Comparison of ENCODE assay signal across 9 cellular contexts in the genomic region with DNA sequence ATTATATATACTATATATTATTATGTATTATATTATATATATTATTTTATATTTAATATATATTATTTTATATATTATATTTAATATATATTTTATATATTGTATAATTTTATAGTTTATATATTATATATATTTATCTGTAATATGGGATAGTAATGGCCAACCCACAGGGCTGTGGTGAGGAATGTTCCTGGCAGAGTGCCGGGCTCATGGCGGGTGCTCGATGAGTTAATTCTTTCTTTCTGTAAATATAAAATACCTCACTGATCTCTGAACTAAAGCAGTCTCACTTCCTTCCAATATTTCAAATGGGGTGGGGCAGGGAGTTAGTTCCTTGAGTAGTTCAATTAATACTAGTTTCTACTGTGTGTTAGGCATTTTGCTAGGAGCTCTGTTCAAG.
"Had no signal": no experiment of that assay in that cellular context is flagged by ENCODE, and none has a peak within 500 bp of the region (broad histone marks: within the 10 kb centered on the region; RNA-seq: fewer than 3 reads in every experiment).

No MANE protein-coding gene starts in this region.

- H3K4me3 ChIP-seq: GM23248, HAP-1 had no signal

- H3K4me1 ChIP-seq: HAP-1 had no signal

- H3K36me3 Mint-ChIP-seq: IgD-negative memory B cell had no signal

- H3K27me3 Mint-ChIP-seq: IgD-negative memory B cell had no signal

- H3K9me3 ChIP-seq: HAP-1 had no signal

- H3K9me3 Mint-ChIP-seq: HFFc6 had no signal

- H3K27ac ChIP-seq: GM23248, HL-60 had no signal

- H3K4me1 Mint-ChIP-seq: IgD-negative memory B cell had no signal

- H3K27ac Mint-ChIP-seq: HFFc6, IgD-negative memory B cell had no signal

- H3K9ac ChIP-seq: GM23248 had no signal

- H3K36me3 ChIP-seq: HAP-1 had no signal

- DNase-seq: GM23248, GOT3, H7, HFFc6 had no signal

- H2AFZ ChIP-seq: GM23248 had no signal

- H3K4me3 Mint-ChIP-seq: HFFc6, IgD-negative memory B cell had no signal

- ATAC-seq: HCT116, HepG2 had no signal
